In genomic region chr14:103384450-103385152, GRCh38 we compare ENCODE assay signal across 8 cellular contexts. TPM values are rescaled to one million over a fixed set of nuclear protein-coding genes. Genes with fewer than 3 reads are reported as not detected.
DNase-seq lines count a peak whose midpoint lies in the region; ATAC-seq lines count a peak whose summit lies in the region.

No MANE protein-coding gene starts in this region.

- no peaks in the 10 kb centered on the region for H3K9me3 ChIP-seq in iPS-18c (ENCODE audit: control insufficient read depth, insufficient read depth, low read length)

- peak overlapping the region; percentile 94 for H3K4me3 ChIP-seq in iPS-18c (ENCODE audit: insufficient read depth, low read depth, low read length)

- peaks cover 4% of the 10 kb centered on the region for H3K27me3 Mint-ChIP-seq in activated T-helper 17 cell treated with anti-CD3 and anti-CD28 coated beads, Interleukin-2, amount 50 U/mL, for 72 hours

- peaks cover 19% of the 10 kb centered on the region for H3K4me1 Mint-ChIP-seq in activated T-helper 17 cell treated with anti-CD3 and anti-CD28 coated beads, Interleukin-2, amount 50 U/mL, for 72 hours

- peak overlapping the region; percentile 97 for H3K4me3 Mint-ChIP-seq in activated T-helper 17 cell treated with anti-CD3 and anti-CD28 coated beads, Interleukin-2, amount 50 U/mL, for 72 hours

- H3K36me3 Mint-ChIP-seq in activated T-helper 17 cell treated with anti-CD3 and anti-CD28 coated beads, Interleukin-2, amount 50 U/mL, for 72 hours (ENCODE audit: low read depth), result peaks cover 24% of the 10 kb centered on the region

- H3K27ac ChIP-seq in temporal lobe (ENCODE audit: low read depth, low read length), result peak overlapping the region; percentile 90

- peak overlapping the region; percentile 94 for H3K27ac Mint-ChIP-seq in activated T-helper 17 cell treated with anti-CD3 and anti-CD28 coated beads, Interleukin-2, amount 50 U/mL, for 72 hours

- H3K9me3 Mint-ChIP-seq in activated T-helper 17 cell treated with anti-CD3 and anti-CD28 coated beads, Interleukin-2, amount 50 U/mL, for 72 hours, result no peaks in the 10 kb centered on the region

- DNase-seq in GM19238 (ENCODE audit: insufficient read length, low spot score), result no peak
- DNase-seq in activated CD4-positive, CD25-positive, alpha-beta regulatory T cell (lab: John Stamatoyannopoulos, UW), result no peak

- peak; percentile 23 for ATAC-seq in GM18511 (IDR thresholded peaks at IDR 0.05; ENCODE audit: unreplicated experiment)
- peak; percentile 8 for ATAC-seq in HG02981 (IDR thresholded peaks at IDR 0.05; ENCODE audit: unreplicated experiment)
- no peak for ATAC-seq in activated T-helper 17 cell treated with anti-CD3 and anti-CD28 coated beads, Interleukin-2, amount 50 U/mL, for 72 hours (replicated peaks)
- no peak for ATAC-seq in GM18520 (IDR thresholded peaks at IDR 0.05; ENCODE audit: unreplicated experiment)

RNA-seq across cellular contexts. Expression of gene MARK3, which starts 0.6 kb away (rescaled TPM):
- total RNA-seq in activated T-helper 17 cell treated with anti-CD3 and anti-CD28 coated beads, Interleukin-2, amount 50 U/mL, for 72 hours, result 10 to 100 TPM; 61.2 to 80.8 TPM
- 94.7 TPM for total RNA-seq in temporal lobe

RNA-seq across cellular contexts. Expression of gene EIF5, which starts 50.6 kb away (rescaled TPM):
- total RNA-seq in activated T-helper 17 cell treated with anti-CD3 and anti-CD28 coated beads, Interleukin-2, amount 50 U/mL, for 72 hours, result 100 to 1,000 TPM; 196 to 296 TPM
- 122 TPM for total RNA-seq in temporal lobe

Comparison
In these comparisons a context has a peak if more than half of its experiments do, and no peak if none do; other contexts are left out.
1. ATAC-seq: peak in GM18511 (single experiment) and HG02981 (single experiment); none in activated T-helper 17 cell treated with anti-CD3 and anti-CD28 coated beads, Interleukin-2, amount 50 U/mL, for 72 hours (single experiment) and GM18520 (single experiment).